ENCODE assay signal across 13 cellular contexts in genomic region chr10:62264126-62264525, GRCh38. TPM values are rescaled to one million over a fixed set of nuclear protein-coding genes. Genes with fewer than 3 reads are reported as not detected.
A peak's percentile ranks its signal among the peaks of the same experiment; 100 is the strongest.
DNase-seq lines count a peak whose midpoint lies in the region; ATAC-seq and TF ChIP-seq lines count a peak whose summit lies in the region.
"Had no signal": no experiment of that assay in that cellular context is flagged by ENCODE, and none has a peak within 500 bp of the region (broad histone marks: within the 10 kb centered on the region; RNA-seq: fewer than 3 reads in every experiment).

No MANE protein-coding gene starts in this region.

- H3K27ac ChIP-seq in BLaER1 (no peak overlapping the region), HCT116 (ENCODE audit: low read depth, low read length) (no peak overlapping the region), PC-9 (no peak overlapping the region), foreskin keratinocyte (peak overlapping the region; percentile 18)
- H3K27ac ChIP-seq: SJCRH30 had no signal

- peaks cover 36% of the 10 kb centered on the region for H3K36me3 ChIP-seq in BLaER1
- H3K36me3 ChIP-seq in HCT116 (ENCODE audit: control insufficient read depth in 1 of 2, insufficient read depth in 2 of 2, low read length in 2 of 2): no peaks in the 10 kb centered on the region
- no peaks in the 10 kb centered on the region for H3K36me3 ChIP-seq in PC-9 (ENCODE audit: low read depth)

- BruUV-seq in HCT116 (replicated peaks; lab: Mats Ljungman, UMichigan) (no TSS peak), PC-9 (replicated peaks; lab: Mats Ljungman, UMichigan) (no TSS peak)

- H3K4me3 ChIP-seq in BLaER1 (no peak overlapping the region), HCT116 (replicated peaks in 1 of 2; ENCODE audit: low read depth in 1 of 2, low read length in 2 of 2) (no peak overlapping the region), PC-9 (no peak overlapping the region)
- H3K4me3 ChIP-seq: BLaER1 treated with 17β-estradiol and CSF1 and Interleukin-3, amounts not matched to agents 10 nM and 100 nM; SJCRH30 had no signal

- H3K9me2 ChIP-seq in HCT116 (ENCODE audit: insufficient read depth) (no peaks in the 10 kb centered on the region), PC-9 (ENCODE audit: insufficient read depth) (no peaks in the 10 kb centered on the region)

- H3K27me3 ChIP-seq in BLaER1 (no peaks in the 10 kb centered on the region), HCT116 (ENCODE audit: insufficient read depth, low read length) (no peaks in the 10 kb centered on the region), PC-9 (ENCODE audit: insufficient read depth, low read depth) (no peaks in the 10 kb centered on the region), foreskin keratinocyte (no peaks in the 10 kb centered on the region)
- H3K27me3 ChIP-seq: BLaER1 treated with 17β-estradiol and CSF1 and Interleukin-3, amounts not matched to agents 10 nM and 100 nM; SJCRH30 had no signal

- H3K79me2 ChIP-seq in HCT116 (ENCODE audit: insufficient read depth, low read length): peaks cover 22% of the 10 kb centered on the region
- peaks cover 47% of the 10 kb centered on the region for H3K79me2 ChIP-seq in PC-9 (ENCODE audit: low read depth)

- H3K9ac ChIP-seq in BLaER1: no peak overlapping the region
- no peak overlapping the region for H3K9ac ChIP-seq in HCT116 (ENCODE audit: low read length)
- H3K9ac ChIP-seq: BLaER1 treated with 17β-estradiol and CSF1 and Interleukin-3, amounts not matched to agents 10 nM and 100 nM had no signal

- peaks cover 7% of the 10 kb centered on the region; the same call in 1 of the 2 replicates for H3F3A ChIP-seq in PC-9 (ENCODE audit: insufficient read depth, low read depth)

- no peaks in the 10 kb centered on the region for H3K9me3 ChIP-seq in BLaER1
- no peaks in the 10 kb centered on the region for H3K9me3 ChIP-seq in HCT116 (ENCODE audit: control insufficient read depth in 1 of 2, insufficient read depth in 1 of 2, low read depth in 1 of 2, low read length in 2 of 2)
- no peaks in the 10 kb centered on the region for H3K9me3 ChIP-seq in PC-9 (ENCODE audit: insufficient read depth, low read depth)
- H3K9me3 ChIP-seq: BLaER1 treated with 17β-estradiol and CSF1 and Interleukin-3, amounts not matched to agents 10 nM and 100 nM; SJCRH30 had no signal

- POLR2A ChIA-PET in HCT116 (lab: Charles Lee) (no interaction called here), PC-9 (lab: Charles Lee; ENCODE audit: unreplicated experiment) (no interaction called here)

- TF ChIP-seq CTCF in HCT116 (IDR thresholded peaks at IDR 0.05 in 2 of 3, conservative IDR thresholded peaks at IDR 0.05 in 1 of 3; ENCODE audit: borderline replicate concordance in 1 of 3, insufficient read depth in 1 of 3, low read depth in 2 of 3, low read length in 2 of 3): no peak
- TF ChIP-seq CTCF in PC-9 (conservative IDR thresholded peaks at IDR 0.05): no peak
- TF ChIP-seq CTCF in foreskin keratinocyte (conservative IDR thresholded peaks at IDR 0.05): no peak

- intact Hi-C loops in HCT116 (cut with micrococcal nuclease): loop anchor here (2.0 kb wide), 1 partner anchor 161 kb away; no protein-coding TSS in a partner anchor
- intact Hi-C loops in PC-9 (cut with micrococcal nuclease; ENCODE audit: unreplicated experiment): no loop called here

- H3K4me1 ChIP-seq in BLaER1 (peaks cover 41% of the 10 kb centered on the region), HCT116 (ENCODE audit: control insufficient read depth in 1 of 2, insufficient read depth in 2 of 2, low read length in 2 of 2) (peaks cover 3 to 13% of the 10 kb centered on the region in 2 experiments; a peak in 3 of 4 replicates), PC-9 (replicated peaks; ENCODE audit: insufficient read depth) (peaks cover 27% of the 10 kb centered on the region), foreskin keratinocyte (no peaks in the 10 kb centered on the region)

- CTCF ChIA-PET in HCT116 (lab: Charles Lee): interaction anchor here (1.0 to 2.1 kb wide), 7 partner anchors 14 to 226 kb away, joined by 3 to 11 read pairs (median 7); no protein-coding TSS in a partner anchor
- CTCF ChIA-PET in PC-9 (lab: Charles Lee): interaction anchor here (1.2 kb wide), 1 partner anchor 19 kb away, joined by 3 read pairs; no protein-coding TSS in a partner anchor

- DNase-seq in HCT116 (ENCODE audit: low read depth, low spot score): no peak
- no peak for DNase-seq in PC-9
- DNase-seq in foreskin keratinocyte: no peak
- no peak for DNase-seq in NCI-H1930 (lab: John Stamatoyannopoulos, UW)
- DNase-seq in NCI-H128 (lab: John Stamatoyannopoulos, UW; ENCODE audit: unreplicated experiment): no peak
- no peak for DNase-seq in hepatic stellate cell (ENCODE audit: low spot score)
- no peak for DNase-seq in NCI-H526 (lab: John Stamatoyannopoulos, UW)
- DNase-seq: CD8-positive, alpha-beta memory T cell; NCI-H345; NCI-H524 treated with DMSO at 0.1 percent for 48 hours had no signal

- no peak for ATAC-seq in HCT116
- no peak for ATAC-seq in foreskin keratinocyte

- RAD21 ChIA-PET in HCT116 (lab: Charles Lee; ENCODE audit: low non-redundant PET in 1 of 2, low total read pairs in 2 of 2, uncharacterized antibody in 2 of 2, unreplicated experiment in 2 of 2): interaction anchor here (1.0 to 1.3 kb wide), 2 partner anchors 150 to 162 kb away, joined by 3 read pairs; no protein-coding TSS in a partner anchor

- no peak for TF ChIP-seq POLR2A in HCT116 (IDR thresholded peaks at IDR 0.05; ENCODE audit: borderline replicate concordance, extremely low read depth, insufficient read depth, insufficient read length)

- H4K20me1 ChIP-seq in BLaER1 (no peaks in the 10 kb centered on the region), HCT116 (ENCODE audit: insufficient read depth) (no peaks in the 10 kb centered on the region), PC-9 (ENCODE audit: insufficient read depth) (no peaks in the 10 kb centered on the region)

- peak overlapping the region; percentile 16; the same call in 1 of the 2 replicates for H3K4me2 ChIP-seq in BLaER1
- peak overlapping the region; percentile 31; the same call in 1 of the 2 replicates for H3K4me2 ChIP-seq in HCT116 (ENCODE audit: low read length)
- H3K4me2 ChIP-seq in PC-9: 0 out of 2 replicates have a peak overlapping the region, but pooled peaks have one; percentile 15

- no peak for TF ChIP-seq RAD21 in HCT116 (IDR thresholded peaks at IDR 0.05; ENCODE audit: low read depth)

- peak overlapping the region; percentile 42 for H2AFZ ChIP-seq in HCT116 (ENCODE audit: low read depth, low read length, poor library complexity, severe bottlenecking)
- H2AFZ ChIP-seq in PC-9: no peak overlapping the region

TF ChIP-seq in HCT116, 20 proteins besides CTCF, POLR2A, EP300 and RAD21:
- no peak for TF ChIP-seq CBX3 (IDR thresholded peaks at IDR 0.05; ENCODE audit: low read depth)
- no peak for TF ChIP-seq SIN3A (IDR thresholded peaks at IDR 0.05; ENCODE audit: low read depth)
- TF ChIP-seq SP1 (IDR thresholded peaks at IDR 0.05; ENCODE audit: low read depth): no peak
- TF ChIP-seq YY1 (IDR thresholded peaks at IDR 0.05; ENCODE audit: extremely low read depth, insufficient replicate concordance, low read depth, low read length): no peak
- TF ChIP-seq POLR2AphosphoS5 (IDR thresholded peaks at IDR 0.05; ENCODE audit: low read depth, low read length): no peak
- TF ChIP-seq MAX (IDR thresholded peaks at IDR 0.05): no peak
- TF ChIP-seq TCF7L2 (IDR thresholded peaks at IDR 0.05; ENCODE audit: borderline replicate concordance, extremely low read depth, insufficient read depth, insufficient read length): no peak
TF ChIP-seq in HCT116: peak in this region for 0.

RNA-seq across cellular contexts. Expression of gene RTKN2, which starts 4.5 kb away (rescaled TPM):
- total RNA-seq in HCT116 (2021; ENCODE audit: unreplicated experiment) (7.9 TPM), PC-9 (2021) (16.1 and 18.5 TPM in 2 replicates), foreskin keratinocyte (1.8 and 2.6 TPM in 2 replicates)
- polyA plus RNA-seq in HCT116 (2012): 1.4 and 2.2 TPM in 2 replicates
- polyA plus RNA-seq in foreskin keratinocyte: 1.1 and 1.3 TPM in 2 replicates
